ENCODE assay signal across 15 cellular contexts in genomic region chr11:94780432-94780831, GRCh38. TPM values are rescaled to one million over a fixed set of nuclear protein-coding genes. Genes with fewer than 3 reads are reported as not detected.
A peak's percentile ranks its signal among the peaks of the same experiment; 100 is the strongest.
DNase-seq lines count a peak whose midpoint lies in the region; ATAC-seq and TF ChIP-seq lines count a peak whose summit lies in the region.
"Had no signal": no experiment of that assay in that cellular context is flagged by ENCODE, and none has a peak within 500 bp of the region (broad histone marks: within the 10 kb centered on the region; RNA-seq: fewer than 3 reads in every experiment).

No MANE protein-coding gene starts in this region.

- DNase-seq in AG04450 (ENCODE audit: low read depth, low spot score) (no peak), GM23338 (ENCODE audit: low spot score) (no peak), brain microvascular endothelial cell (no peak), SW 1271 (lab: John Stamatoyannopoulos, UW) (no peak), DMS153 (lab: John Stamatoyannopoulos, UW) (no peak), NCI-H2196 treated with DMSO at 0.1 percent for 48 hours (lab: John Stamatoyannopoulos, UW; ENCODE audit: unreplicated experiment) (no peak)
- no peak for DNase-seq in naive thymus-derived CD4-positive, alpha-beta T cell
- DNase-seq: activated CD4-positive, alpha-beta T cell treated with anti-CD3 and anti-CD28 coated beads for 1 hour; amniotic stem cell; effector memory CD8-positive, alpha-beta T cell; NCI-H345; stimulated activated CD4-positive, alpha-beta T cell treated with anti-CD3 and anti-CD28 coated beads, Interleukin-2, amount 100 ng/mL, for 48 hours; thyroid gland had no signal

- H4K20me1 ChIP-seq in GM23338 (replicated peaks; ENCODE audit: insufficient read depth), result no peaks in the 10 kb centered on the region

- intact Hi-C loops in naive thymus-derived CD4-positive, alpha-beta T cell (cut with micrococcal nuclease), result loop anchor here in 1 of 2 donors (10.0 kb wide), 1 partner anchor 284 kb away; the partner anchor contains the start of gene SRSF8

- peaks cover 4% of the 10 kb centered on the region for H3K27me3 Mint-ChIP-seq in GM23338 (ENCODE audit: insufficient read depth, low read depth, poor library complexity)
- peaks cover 4 to 35% (median 17%) of the 10 kb centered on the region in 5 donors for H3K27me3 Mint-ChIP-seq in naive thymus-derived CD4-positive, alpha-beta T cell

- no peak overlapping the region for H3K27ac Mint-ChIP-seq in GM23338
- H3K27ac Mint-ChIP-seq in naive thymus-derived CD4-positive, alpha-beta T cell, result peak overlapping the region in 3 of 9 donors; percentile 0 to 62 (median 5)

- H3K4me2 ChIP-seq in GM23338, result peak overlapping the region; percentile 50; the same call in 1 of the 2 replicates

- H3K27me3 ChIP-seq in AG04450 (ENCODE audit: control insufficient read depth, insufficient read depth, low read length) (no peaks in the 10 kb centered on the region), GM23338 (ENCODE audit: insufficient read depth) (no peaks in the 10 kb centered on the region), brain microvascular endothelial cell (replicated peaks) (no peaks in the 10 kb centered on the region)
- H3K27me3 ChIP-seq in naive thymus-derived CD4-positive, alpha-beta T cell (ENCODE audit: control insufficient read depth in 2 of 2, insufficient read depth in 2 of 2, low read length in 2 of 2), result no peaks in the 10 kb centered on the region
- H3K27me3 ChIP-seq: thyroid gland had no signal

- ATAC-seq in GM23338 (no peak), HG02938 (IDR thresholded peaks at IDR 0.05; ENCODE audit: unreplicated experiment) (no peak)
- no peak for ATAC-seq in naive thymus-derived CD4-positive, alpha-beta T cell
- ATAC-seq: effector memory CD8-positive, alpha-beta T cell; HCT116 had no signal

- no peak overlapping the region for H2AFZ ChIP-seq in GM23338

- no peaks in the 10 kb centered on the region for H3K9me3 ChIP-seq in AG04450 (ENCODE audit: control insufficient read depth, insufficient read depth, low read length)
- no peaks in the 10 kb centered on the region for H3K9me3 ChIP-seq in naive thymus-derived CD4-positive, alpha-beta T cell (ENCODE audit: control insufficient read depth in 2 of 3, low read length in 3 of 3)
- H3K9me3 ChIP-seq: thyroid gland had no signal

- in situ Hi-C loops in brain microvascular endothelial cell (cut with HindIII; ENCODE audit: low pct_ligation_motif_present, low sequenced_read_pairs), result no loop called here

- TF ChIP-seq CTCF in AG04450 (IDR thresholded peaks at IDR 0.05; ENCODE audit: low read depth, low read length) (no peak), GM23338 (conservative IDR thresholded peaks at IDR 0.05; ENCODE audit: low read depth in 2 of 2) (no peak), brain microvascular endothelial cell (IDR thresholded peaks at IDR 0.05; ENCODE audit: low read depth, low read length, missing control alignments) (no peak)

- CTCF ChIA-PET in AG04450 (lab: Charles Lee), result interaction anchor here (0.8 kb wide), 1 partner anchor 158 kb away, joined by 3 read pairs; no protein-coding TSS in a partner anchor
- CTCF ChIA-PET in naive thymus-derived CD4-positive, alpha-beta T cell (lab: Charles Lee), result no interaction called here

- H3K4me1 ChIP-seq in GM23338 (ENCODE audit: insufficient read depth), result peaks cover 44% of the 10 kb centered on the region
- peaks cover 0 to 5% of the 10 kb centered on the region in 2 donors for H3K4me1 ChIP-seq in naive thymus-derived CD4-positive, alpha-beta T cell (ENCODE audit: control insufficient read depth in 2 of 2, insufficient read depth in 2 of 2, low read length in 2 of 2)

- H3K9me3 Mint-ChIP-seq in GM23338, result no peaks in the 10 kb centered on the region
- no peaks in the 10 kb centered on the region for H3K9me3 Mint-ChIP-seq in naive thymus-derived CD4-positive, alpha-beta T cell
- H3K9me3 Mint-ChIP-seq: effector memory CD8-positive, alpha-beta T cell had no signal

- POLR2A ChIA-PET in AG04450 (lab: Yijun Ruan, JAX), result no interaction called here
- POLR2A ChIA-PET in naive thymus-derived CD4-positive, alpha-beta T cell (lab: Charles Lee), result no interaction called here

- H3K27ac ChIP-seq in AG04450 (ENCODE audit: low read depth, low read length), result no peak overlapping the region
- H3K27ac ChIP-seq in GM23338 (ENCODE audit: low read depth), result no peak overlapping the region
- H3K27ac ChIP-seq in brain microvascular endothelial cell, result peak overlapping the region; percentile 70
- no peak overlapping the region for H3K27ac ChIP-seq in naive thymus-derived CD4-positive, alpha-beta T cell (ENCODE audit: low read depth, low read length)

- H3K9me2 ChIP-seq in GM23338 (ENCODE audit: insufficient read depth), result peaks cover 11% of the 10 kb centered on the region

- H3K79me2 ChIP-seq in GM23338 (replicated peaks; ENCODE audit: insufficient read depth), result peaks cover 95% of the 10 kb centered on the region

- H3K4me1 Mint-ChIP-seq in GM23338, result peaks cover 63% of the 10 kb centered on the region
- H3K4me1 Mint-ChIP-seq in naive thymus-derived CD4-positive, alpha-beta T cell, result peaks cover 0 to 26% (median 11%) of the 10 kb centered on the region in 7 donors

- no peak overlapping the region for H3K4me3 Mint-ChIP-seq in GM23338
- H3K4me3 Mint-ChIP-seq in naive thymus-derived CD4-positive, alpha-beta T cell, result peak overlapping the region in 8 of 10 donors; percentile 11 to 68 (median 58)
- H3K4me3 Mint-ChIP-seq: effector memory CD8-positive, alpha-beta T cell had no signal

- no peaks in the 10 kb centered on the region for H3K36me3 ChIP-seq in GM23338 (ENCODE audit: insufficient read depth)
- no peaks in the 10 kb centered on the region for H3K36me3 ChIP-seq in brain microvascular endothelial cell (replicated peaks)
- H3K36me3 ChIP-seq in naive thymus-derived CD4-positive, alpha-beta T cell (ENCODE audit: control insufficient read depth in 2 of 3, insufficient read depth in 3 of 3, low read length in 3 of 3), result no peaks in the 10 kb centered on the region
- H3K36me3 ChIP-seq: thyroid gland had no signal

- H3K36me3 Mint-ChIP-seq in GM23338 (ENCODE audit: low read depth), result no peaks in the 10 kb centered on the region; the same call in 1 of the 3 replicates
- H3K36me3 Mint-ChIP-seq in naive thymus-derived CD4-positive, alpha-beta T cell, result no peaks in the 10 kb centered on the region

- H3K4me3 ChIP-seq in AG04450 (ENCODE audit: low read depth, low read length) (peak overlapping the region; percentile 32), GM23338 (no peak overlapping the region), brain microvascular endothelial cell (ENCODE audit: low read depth, low read length) (no peak overlapping the region)
- H3K4me3 ChIP-seq in naive thymus-derived CD4-positive, alpha-beta T cell (ENCODE audit: low read length), result no peak overlapping the region
- H3K4me3 ChIP-seq: thyroid gland had no signal

- H3F3A ChIP-seq in GM23338 (replicated peaks; ENCODE audit: low read depth), result no peaks in the 10 kb centered on the region

TF ChIP-seq in GM23338, 12 proteins besides CTCF, POLR2A, EP300 and RAD21 (continues in another document):
- TF ChIP-seq EZH2phosphoT487 (IDR thresholded peaks at IDR 0.05; ENCODE audit: unreplicated experiment) (no peak), NANOG (IDR thresholded peaks at IDR 0.05; ENCODE audit: borderline replicate concordance) (no peak), ZNF331 (CRISPR knock-in tag; IDR thresholded peaks at IDR 0.05; ENCODE audit: low read depth) (no peak)

RNA-seq across cellular contexts. Expression of gene AMOTL1, which starts 12.3 kb away (rescaled TPM):
- polyA plus RNA-seq in AG04450 (2011; rRNA removed), result 40.5 and 43.7 TPM in 2 replicates
- polyA minus RNA-seq in AG04450 (2011; rRNA and poly(A)+ RNA removed), result 92.4 and 95.9 TPM in 2 replicates
- 18.7 TPM in 2 replicates for total RNA-seq in GM23338 (2014; rRNA removed; shearing (Covaris generic))
- polyA plus RNA-seq in GM23338 (2016; fragmentation: Nextera tagmentation; extraction: Ambion mirVana), result 4.1 and 4.3 TPM in 2 replicates
- 1 to 10 TPM in 1 of 5 experiments, under 1 TPM in 3, not detected in 1; 0.05 to 6.3 (median 0.39) TPM for total RNA-seq in naive thymus-derived CD4-positive, alpha-beta T cell
- polyA plus RNA-seq in naive thymus-derived CD4-positive, alpha-beta T cell, result under 1 TPM in 1 of 2 donors, not detected in 1; 0.07 TPM
